9 cellular contexts compared by ENCODE assay signal in genomic region chr14:64763801-64764511, GRCh38. TPM values are rescaled to one million over a fixed set of nuclear protein-coding genes. Genes with fewer than 3 reads are reported as not detected.
A peak's percentile ranks its signal among the peaks of the same experiment; 100 is the strongest.
DNase-seq lines count a peak whose midpoint lies in the region; ATAC-seq and TF ChIP-seq lines count a peak whose summit lies in the region.
"Had no signal": no experiment of that assay in that cellular context is flagged by ENCODE, and none has a peak within 500 bp of the region (broad histone marks: within the 10 kb centered on the region; RNA-seq: fewer than 3 reads in every experiment).

No MANE protein-coding gene starts in this region.

- no peak for TF ChIP-seq CTCF in GM10248 (IDR thresholded peaks at IDR 0.05; ENCODE audit: control extremely low read depth, extremely low read depth, low read depth, missing control alignments)

- no peaks in the 10 kb centered on the region for H4K20me1 ChIP-seq in Karpas-422 (ENCODE audit: insufficient read depth, low read depth, low read length)

- no peaks in the 10 kb centered on the region for H3K9me2 ChIP-seq in Karpas-422 (replicated peaks; ENCODE audit: insufficient read depth, low read length)

- H3K36me3 ChIP-seq in Karpas-422 (ENCODE audit: insufficient read depth, low read length), result no peaks in the 10 kb centered on the region

- H3K4me2 ChIP-seq in Karpas-422 (ENCODE audit: low read depth, low read length, poor library complexity, severe bottlenecking), result peak overlapping the region; percentile 2

- no peak for ATAC-seq in HG03108 (IDR thresholded peaks at IDR 0.05; ENCODE audit: unreplicated experiment)

- CTCF ChIA-PET in GM10248 (lab: Yijun Ruan, JAX), result interaction anchor here (0.7 to 2.7 kb wide), 25 partner anchors 8 to 420 kb away, joined by 3 to 12 read pairs (median 4); no protein-coding TSS in a partner anchor

- POLR2A ChIA-PET in GM10248 (lab: Yijun Ruan, JAX), result no interaction called here

- no peaks in the 10 kb centered on the region for H3K79me2 ChIP-seq in Karpas-422 (ENCODE audit: low read length)
- H3K79me2 ChIP-seq: parathyroid adenoma had no signal

- peaks cover 29% of the 10 kb centered on the region for H3K4me1 ChIP-seq in Karpas-422 (ENCODE audit: low read length)

- H3K9ac ChIP-seq in Karpas-422 (ENCODE audit: low read length), result no peak overlapping the region
- H3K9ac ChIP-seq: parathyroid adenoma had no signal

- no peak overlapping the region for H3K27ac ChIP-seq in Karpas-422 (ENCODE audit: low read length)
- H3K27ac ChIP-seq in cingulate gyrus (ENCODE audit: low read depth, low read length), result peak overlapping the region; percentile 66
- H3K27ac ChIP-seq: parathyroid adenoma had no signal

- DNase-seq in DMS 273 (lab: John Stamatoyannopoulos, UW; ENCODE audit: unreplicated experiment), result peak; percentile 92
- DNase-seq in Karpas-422, result peak; percentile 61
- DNase-seq in nucleus accumbens (lab: John Stamatoyannopoulos, UW), result peak in 41 of 56 donors; percentile 17 to 72 (median 38)
- DNase-seq in stimulated activated CD4-positive, alpha-beta T cell treated with anti-CD3 and anti-CD28 coated beads, Interleukin-4, amount 100 ng/mL, for 4 hours, result no peak
- DNase-seq in DMS114 treated with DMSO at 0.1 percent for 48 hours (lab: John Stamatoyannopoulos, UW; ENCODE audit: unreplicated experiment), result no peak
- DNase-seq in GM10248 (ENCODE audit: extremely low spot score), result no peak

- H3K27me3 ChIP-seq in Karpas-422 (ENCODE audit: low read length), result no peaks in the 10 kb centered on the region

- peak overlapping the region; percentile 33; the same call in 1 of the 2 replicates for H2AFZ ChIP-seq in Karpas-422 (ENCODE audit: low read length)

- no peak overlapping the region for H3K4me3 ChIP-seq in Karpas-422 (ENCODE audit: low read length)

- no peaks in the 10 kb centered on the region for H3K9me3 ChIP-seq in Karpas-422 (ENCODE audit: low read length)

RNA-seq across cellular contexts. Expression of gene PLEKHG3, which starts 59.7 kb away (rescaled TPM):
- total RNA-seq in Karpas-422 (2014; rRNA removed; shearing (Covaris generic); ENCODE audit: low replicate concordance), result not detected in 2 replicates

Comparison
In these comparisons a context has a peak if more than half of its experiments do, and no peak if none do; other contexts are left out.
1. DNase-seq: peak in DMS 273 (single experiment), Karpas-422 (single experiment) and nucleus accumbens (41 of 56); none in stimulated activated CD4-positive, alpha-beta T cell treated with anti-CD3 and anti-CD28 coated beads, Interleukin-4, amount 100 ng/mL, for 4 hours (0 of 2), DMS114 treated with DMSO at 0.1 percent for 48 hours (single experiment) and GM10248 (single experiment).